8 cellular contexts compared by ENCODE assay signal in genomic region chr10:103677486-103677885, GRCh38.
A peak's percentile ranks its signal among the peaks of the same experiment; 100 is the strongest.
DNase-seq lines count a peak whose midpoint lies in the region; ATAC-seq and TF ChIP-seq lines count a peak whose summit lies in the region.

No MANE protein-coding gene starts in this region.

- no peaks in the 10 kb centered on the region for H3K9me2 ChIP-seq in GM23248 (ENCODE audit: insufficient read depth)

- peak overlapping the region; percentile 81 for H3K4me3 Mint-ChIP-seq in activated T-helper 1 cell treated with anti-CD3 and anti-CD28 coated beads, Interleukin-12 subunit alpha, Interleukin-12 subunit beta, Interleukin-2, Interleukin-4 antibody, amounts not matched to agents 30 ng/mL and 10 ng/mL and 1 ng/mL, durations not matched to agents 14 hours and 24 hours and 36 hours

- H4K20me1 ChIP-seq in GM23248 (ENCODE audit: insufficient read depth) (no peaks in the 10 kb centered on the region), smooth muscle cell (ENCODE audit: low read depth) (no peaks in the 10 kb centered on the region)

- intact Hi-C loops in activated T-helper 1 cell treated with anti-CD3 and anti-CD28 coated beads, Interleukin-12 subunit alpha, Interleukin-12 subunit beta, Interleukin-2, Interleukin-4 antibody, amounts not matched to agents 30 ng/mL and 10 ng/mL and 1 ng/mL, durations not matched to agents 14 hours and 24 hours and 36 hours (cut with micrococcal nuclease): no loop called here

- no peaks in the 10 kb centered on the region for H3K27me3 Mint-ChIP-seq in activated T-helper 1 cell treated with anti-CD3 and anti-CD28 coated beads, Interleukin-12 subunit alpha, Interleukin-12 subunit beta, Interleukin-2, Interleukin-4 antibody, amounts not matched to agents 30 ng/mL and 10 ng/mL and 1 ng/mL, durations not matched to agents 14 hours and 24 hours and 36 hours (ENCODE audit: insufficient read depth)

- ATAC-seq in GM21381 (IDR thresholded peaks at IDR 0.05; ENCODE audit: unreplicated experiment): no peak
- ATAC-seq in GM21367 (IDR thresholded peaks at IDR 0.05; ENCODE audit: unreplicated experiment): no peak

- TF ChIP-seq CTCF in foreskin fibroblast (IDR thresholded peaks at IDR 0.05; ENCODE audit: low read depth, low read length) (no peak), smooth muscle cell (IDR thresholded peaks at IDR 0.05; ENCODE audit: borderline replicate concordance, insufficient read depth, poor library complexity, severe bottlenecking) (no peak)

- H3K4me1 ChIP-seq in GM23248 (ENCODE audit: insufficient read depth) (peaks cover 54% of the 10 kb centered on the region), smooth muscle cell (ENCODE audit: low read depth) (peaks cover 15% of the 10 kb centered on the region)

- H3K36me3 ChIP-seq in GM23248 (ENCODE audit: low read depth): no peaks in the 10 kb centered on the region
- no peaks in the 10 kb centered on the region for H3K36me3 ChIP-seq in smooth muscle cell (ENCODE audit: low read depth)

- H3K27ac Mint-ChIP-seq in activated T-helper 1 cell treated with anti-CD3 and anti-CD28 coated beads, Interleukin-12 subunit alpha, Interleukin-12 subunit beta, Interleukin-2, Interleukin-4 antibody, amounts not matched to agents 30 ng/mL and 10 ng/mL and 1 ng/mL, durations not matched to agents 14 hours and 24 hours and 36 hours: peak overlapping the region; percentile 82

- peaks cover 50% of the 10 kb centered on the region for H3K79me2 ChIP-seq in GM23248 (ENCODE audit: insufficient read depth)
- peaks cover 42% of the 10 kb centered on the region for H3K79me2 ChIP-seq in smooth muscle cell (ENCODE audit: low read depth)

- H3K4me1 Mint-ChIP-seq in activated T-helper 1 cell treated with anti-CD3 and anti-CD28 coated beads, Interleukin-12 subunit alpha, Interleukin-12 subunit beta, Interleukin-2, Interleukin-4 antibody, amounts not matched to agents 30 ng/mL and 10 ng/mL and 1 ng/mL, durations not matched to agents 14 hours and 24 hours and 36 hours (ENCODE audit: low read depth): peaks cover 21% of the 10 kb centered on the region

- H3K9me3 ChIP-seq in GM23248 (ENCODE audit: low read depth) (no peaks in the 10 kb centered on the region), smooth muscle cell (replicated peaks; ENCODE audit: low read depth) (no peaks in the 10 kb centered on the region)

- H3F3A ChIP-seq in GM23248 (ENCODE audit: insufficient read depth) (peaks cover 41% of the 10 kb centered on the region), smooth muscle cell (ENCODE audit: low read depth) (peaks cover 34% of the 10 kb centered on the region)

- H3K4me3 ChIP-seq in GM23248 (peak overlapping the region; percentile 77), foreskin fibroblast (ENCODE audit: low read depth in 1 of 2, low read length in 2 of 2) (peak overlapping the region; percentile 59 to 62), smooth muscle cell (peak overlapping the region; percentile 37)

- H3K4me2 ChIP-seq in GM23248 (ENCODE audit: unreplicated experiment) (peak overlapping the region; percentile 89), smooth muscle cell (peak overlapping the region; percentile 84)

- 11 to 12% methylated on average over 4 of the region's 4 CpGs for WGBS in GM23248 (ENCODE audit: low coverage in 1 of 2, low lambda C conversion rate in 2 of 2, missing lambda C conversion rate in 2 of 2), 2 experiments
- WGBS in smooth muscle cell (ENCODE audit: low lambda C conversion rate): 51% methylated on average over 4 of the region's 4 CpGs

- H3K27ac ChIP-seq in GM23248: peak overlapping the region; percentile 100
- peak overlapping the region; percentile 100 for H3K27ac ChIP-seq in smooth muscle cell (ENCODE audit: low read depth)

- H2AFZ ChIP-seq in GM23248 (no peak overlapping the region), smooth muscle cell (ENCODE audit: low read depth) (no peak overlapping the region)

- H3K36me3 Mint-ChIP-seq in activated T-helper 1 cell treated with anti-CD3 and anti-CD28 coated beads, Interleukin-12 subunit alpha, Interleukin-12 subunit beta, Interleukin-2, Interleukin-4 antibody, amounts not matched to agents 30 ng/mL and 10 ng/mL and 1 ng/mL, durations not matched to agents 14 hours and 24 hours and 36 hours (ENCODE audit: low read depth): no peaks in the 10 kb centered on the region

- H3K9ac ChIP-seq in GM23248 (peak overlapping the region; percentile 99), smooth muscle cell (ENCODE audit: low read depth) (peak overlapping the region; percentile 99)

- no peaks in the 10 kb centered on the region for H3K9me3 Mint-ChIP-seq in activated T-helper 1 cell treated with anti-CD3 and anti-CD28 coated beads, Interleukin-12 subunit alpha, Interleukin-12 subunit beta, Interleukin-2, Interleukin-4 antibody, amounts not matched to agents 30 ng/mL and 10 ng/mL and 1 ng/mL, durations not matched to agents 14 hours and 24 hours and 36 hours

- no peak for DNase-seq in GM23248
- no peak for DNase-seq in activated T-helper 1 cell treated with anti-CD3 and anti-CD28 coated beads, Interleukin-12 subunit alpha, Interleukin-12 subunit beta, Interleukin-2, Interleukin-4 antibody, amounts not matched to agents 30 ng/mL and 10 ng/mL and 1 ng/mL, durations not matched to agents 14 hours and 24 hours and 36 hours (ENCODE audit: low spot score)
- no peak for DNase-seq in foreskin fibroblast
- no peak for DNase-seq in smooth muscle cell (lab: John Stamatoyannopoulos, UW; ENCODE audit: unreplicated experiment)
- no peak for DNase-seq in SIG-M5 (lab: John Stamatoyannopoulos, UW)
- no peak for DNase-seq in DMS 273 treated with DMSO at 0.1 percent for 48 hours (lab: John Stamatoyannopoulos, UW)

- in situ Hi-C loops in GM23248 (cut with MboI): no loop called here

- H3K27me3 ChIP-seq in GM23248 (replicated peaks; ENCODE audit: insufficient read depth) (no peaks in the 10 kb centered on the region), smooth muscle cell (ENCODE audit: low read depth) (no peaks in the 10 kb centered on the region)
